ENCODE assay signal across 29 cellular contexts in the genomic region with DNA sequence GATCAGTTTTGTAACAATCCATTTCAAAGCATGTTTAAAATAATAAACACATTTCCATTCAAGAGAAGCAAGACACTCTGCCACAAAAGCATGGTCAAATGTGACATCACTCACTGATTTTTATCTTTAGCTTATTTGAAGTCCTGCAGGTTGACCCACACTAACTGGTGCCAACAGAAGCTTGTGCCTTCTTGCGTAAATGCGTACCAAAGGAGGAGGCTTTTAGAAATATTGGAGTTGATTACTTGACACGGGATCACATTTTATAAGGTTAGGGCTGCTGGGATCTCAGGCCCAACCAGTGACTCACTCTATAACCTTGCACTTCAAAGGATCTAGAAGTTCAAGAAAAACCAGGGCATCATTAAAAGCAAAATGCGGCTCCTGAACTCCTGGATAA.
"Had no signal": no experiment of that assay in that cellular context is flagged by ENCODE, and none has a peak within 500 bp of the region (broad histone marks: within the 10 kb centered on the region; RNA-seq: fewer than 3 reads in every experiment).

No MANE protein-coding gene starts in this region.

- H3K4me3 ChIP-seq: ascending aorta, cardiac muscle cell, K562 had no signal

- H3K27me3 ChIP-seq: ascending aorta, cardiac muscle cell had no signal

- H3K9me3 Mint-ChIP-seq: activated naive CD8-positive, alpha-beta T cell treated with anti-CD3 and anti-CD28 coated beads for 36 hours had no signal

- H3K36me3 ChIP-seq: ascending aorta, cardiac muscle cell had no signal

- H3K4me1 ChIP-seq: ascending aorta had no signal

- H3K9me3 ChIP-seq: ascending aorta had no signal

- H3K36me3 Mint-ChIP-seq: activated naive CD8-positive, alpha-beta T cell treated with anti-CD3 and anti-CD28 coated beads for 36 hours had no signal

- H3K4me1 Mint-ChIP-seq: activated CD4-positive, alpha-beta T cell treated with anti-CD3 and anti-CD28 coated beads, Interleukin-2, amount 10 ng/mL, durations not matched to agents 24 days and 14 days; activated naive CD8-positive, alpha-beta T cell treated with anti-CD3 and anti-CD28 coated beads for 36 hours; activated T-helper 17 cell treated with anti-CD3 and anti-CD28 coated beads, Interleukin-2, amount 50 U/mL, for 72 hours; central memory CD8-positive, alpha-beta T cell had no signal

- H3K27ac Mint-ChIP-seq: activated CD4-positive, alpha-beta T cell treated with anti-CD3 and anti-CD28 coated beads, Interleukin-2, amount 10 ng/mL, durations not matched to agents 24 days and 14 days; activated CD8-positive, alpha-beta T cell treated with anti-CD3 and anti-CD28 coated beads for 36 hours; activated naive CD8-positive, alpha-beta T cell treated with anti-CD3 and anti-CD28 coated beads for 36 hours; activated T-cell treated with anti-CD3 and anti-CD28 coated beads, Interleukin-2, amount 50 U/mL, for 72 hours; activated T-helper 17 cell treated with anti-CD3 and anti-CD28 coated beads, Interleukin-2, amount 50 U/mL, for 72 hours had no signal

- DNase-seq: activated CD4-positive, alpha-beta T cell treated with anti-CD3 and anti-CD28 coated beads, Interleukin-2, amount 10 ng/mL, durations not matched to agents 24 days and 14 days; activated CD4-positive, alpha-beta T cell treated with anti-CD3 and anti-CD28 coated beads, Interleukin-2, amount 50 U/mL, for 4 hours; activated CD8-positive, alpha-beta T cell treated with anti-CD3 and anti-CD28 coated beads for 36 hours; activated effector memory CD4-positive, alpha-beta T cell treated with anti-CD3 and anti-CD28 coated beads, Interleukin-2, amount 50 U/mL, for 16 hours; activated naive CD4-positive, alpha-beta T cell; activated naive CD4-positive, alpha-beta T cell treated with anti-CD3 and anti-CD28 coated beads, Interleukin-2, amount 50 U/mL, for 16 hours; activated naive CD8-positive, alpha-beta T cell treated with anti-CD3 and anti-CD28 coated beads for 36 hours; activated T-cell treated with anti-CD3 and anti-CD28 coated beads, Interleukin-2, amount 50 U/mL, for 1 hour; activated T-cell treated with anti-CD3 and anti-CD28 coated beads, Interleukin-2, amount 50 U/mL, for 72 hours; amygdala; MM.1S; MV-4-11; NCI-H1092; NCI-H1436 treated with DMSO at 0.1 percent for 48 hours; NCI-H1694 treated with DMSO at 0.1 percent for 48 hours; NCI-H2029; NCI-H345; NCI-H524 treated with DMSO at 0.1 percent for 48 hours; SHP77; T-helper 1 cell; T-helper 2 cell; T-helper 9 cell had no signal

- H3K27me3 Mint-ChIP-seq: activated CD4-positive, alpha-beta T cell treated with anti-CD3 and anti-CD28 coated beads, Interleukin-2, amount 10 ng/mL, durations not matched to agents 24 days and 14 days; activated CD8-positive, alpha-beta T cell treated with anti-CD3 and anti-CD28 coated beads for 36 hours; activated naive CD8-positive, alpha-beta T cell treated with anti-CD3 and anti-CD28 coated beads for 36 hours; central memory CD8-positive, alpha-beta T cell had no signal

- H3K27ac ChIP-seq: ascending aorta, cardiac muscle cell had no signal

- ATAC-seq: activated CD8-positive, alpha-beta T cell treated with anti-CD3 and anti-CD28 coated beads for 36 hours; activated T-cell treated with anti-CD3 and anti-CD28 coated beads, Interleukin-2, amount 50 U/mL, for 72 hours; activated T-helper 17 cell treated with anti-CD3 and anti-CD28 coated beads, Interleukin-2, amount 50 U/mL, for 72 hours; K562; Panc1; SK-N-SH treated with all-trans-retinoic acid at 6 μM for 48 hours had no signal

- H3K4me3 Mint-ChIP-seq: activated CD4-positive, alpha-beta T cell treated with anti-CD3 and anti-CD28 coated beads, Interleukin-2, amount 10 ng/mL, durations not matched to agents 24 days and 14 days; activated CD8-positive, alpha-beta T cell treated with anti-CD3 and anti-CD28 coated beads for 36 hours; activated naive CD8-positive, alpha-beta T cell treated with anti-CD3 and anti-CD28 coated beads for 36 hours; activated T-cell treated with anti-CD3 and anti-CD28 coated beads, Interleukin-2, amount 50 U/mL, for 72 hours; activated T-helper 17 cell treated with anti-CD3 and anti-CD28 coated beads, Interleukin-2, amount 50 U/mL, for 72 hours; central memory CD8-positive, alpha-beta T cell had no signal
